12 cellular contexts compared by ENCODE assay signal in genomic region chr7:20193242-20193777, GRCh38. TPM values are rescaled to one million over a fixed set of nuclear protein-coding genes. Genes with fewer than 3 reads are reported as not detected.
DNase-seq lines count a peak whose midpoint lies in the region; ATAC-seq, FAIRE-seq and TF ChIP-seq lines count a peak whose summit lies in the region.
"Had no signal": no experiment of that assay in that cellular context is flagged by ENCODE, and none has a peak within 500 bp of the region (broad histone marks: within the 10 kb centered on the region; RNA-seq: fewer than 3 reads in every experiment).

No MANE protein-coding gene starts in this region.

- peak; percentile 59 for FAIRE-seq in GM18507 (lab: Jason Lieb, UNC)

- H3K4me3 Mint-ChIP-seq in dendritic cell treated with granulocyte-macrophage colony-stimulating factor and Interleukin-4, amounts not matched to agents 40 ng/mL and 50 ng/mL, for 4 days, result no peak overlapping the region

- peaks cover 17% of the 10 kb centered on the region for H3K9me3 Mint-ChIP-seq in dendritic cell treated with granulocyte-macrophage colony-stimulating factor and Interleukin-4, amounts not matched to agents 40 ng/mL and 50 ng/mL, for 4 days

- intact Hi-C loops in dendritic cell treated with granulocyte-macrophage colony-stimulating factor and Interleukin-4, amounts not matched to agents 40 ng/mL and 50 ng/mL, for 4 days (cut with micrococcal nuclease), result no loop called here
- intact Hi-C loops in head of caudate nucleus (cut with DNase I) (no loop called here), colonic mucosa (cut with DNase I) (no loop called here)

- no peak overlapping the region for H3K27ac ChIP-seq in colonic mucosa
- H3K27ac ChIP-seq: WERI-Rb-1 had no signal

- TF ChIP-seq CTCF in colonic mucosa (IDR thresholded peaks at IDR 0.05), result no peak

- no peaks in the 10 kb centered on the region for H3K27me3 Mint-ChIP-seq in dendritic cell treated with granulocyte-macrophage colony-stimulating factor and Interleukin-4, amounts not matched to agents 40 ng/mL and 50 ng/mL, for 4 days

- DNase-seq in GM18507 (ENCODE audit: extremely low spot score, insufficient read length, low read depth) (no peak), NCI-H524 (lab: John Stamatoyannopoulos, UW) (no peak), head of caudate nucleus (no peak), colonic mucosa (no peak), DMS79 (lab: John Stamatoyannopoulos, UW) (no peak)
- DNase-seq: midbrain; NCI-H446; stimulated activated CD4-positive, alpha-beta T cell treated with anti-CD3 and anti-CD28 coated beads, Interleukin-12 subunit alpha, Interleukin-12 subunit beta, amount 100 ng/mL, for 4 hours; WERI-Rb-1 had no signal

- H3K4me1 ChIP-seq in colonic mucosa, result no peaks in the 10 kb centered on the region

- ATAC-seq in GM21528 (IDR thresholded peaks at IDR 0.05; ENCODE audit: low FRiP score, unreplicated experiment) (peak; percentile 69), HG03175 (IDR thresholded peaks at IDR 0.05; ENCODE audit: unreplicated experiment) (peak; percentile 85)

- H3K36me3 ChIP-seq in colonic mucosa, result no peaks in the 10 kb centered on the region
- H3K36me3 ChIP-seq: WERI-Rb-1 had no signal

- H3K4me1 Mint-ChIP-seq in dendritic cell treated with granulocyte-macrophage colony-stimulating factor and Interleukin-4, amounts not matched to agents 40 ng/mL and 50 ng/mL, for 4 days (ENCODE audit: low read depth), result peaks cover 41% of the 10 kb centered on the region

- peak overlapping the region; percentile 84 for H3K27ac Mint-ChIP-seq in dendritic cell treated with granulocyte-macrophage colony-stimulating factor and Interleukin-4, amounts not matched to agents 40 ng/mL and 50 ng/mL, for 4 days

- peaks cover 8% of the 10 kb centered on the region for H3K36me3 Mint-ChIP-seq in dendritic cell treated with granulocyte-macrophage colony-stimulating factor and Interleukin-4, amounts not matched to agents 40 ng/mL and 50 ng/mL, for 4 days (ENCODE audit: low read depth)

- no peaks in the 10 kb centered on the region for H3K27me3 ChIP-seq in colonic mucosa

- no peaks in the 10 kb centered on the region for H3K9me3 ChIP-seq in colonic mucosa

- no peak overlapping the region for H3K9ac ChIP-seq in colonic mucosa (ENCODE audit: low read depth in 2 of 2, low read length in 2 of 2)

- H3K4me3 ChIP-seq in colonic mucosa, result no peak overlapping the region

RNA-seq across cellular contexts. Expression of gene MACC1, which starts 23.9 kb away (rescaled TPM):
- 10 to 100 TPM in 1 of 2 donors, 1 to 10 TPM in 1; 9.5 to 12.8 TPM for total RNA-seq in colonic mucosa
